ENCODE assay signal across 1 cellular context in the genomic region with DNA sequence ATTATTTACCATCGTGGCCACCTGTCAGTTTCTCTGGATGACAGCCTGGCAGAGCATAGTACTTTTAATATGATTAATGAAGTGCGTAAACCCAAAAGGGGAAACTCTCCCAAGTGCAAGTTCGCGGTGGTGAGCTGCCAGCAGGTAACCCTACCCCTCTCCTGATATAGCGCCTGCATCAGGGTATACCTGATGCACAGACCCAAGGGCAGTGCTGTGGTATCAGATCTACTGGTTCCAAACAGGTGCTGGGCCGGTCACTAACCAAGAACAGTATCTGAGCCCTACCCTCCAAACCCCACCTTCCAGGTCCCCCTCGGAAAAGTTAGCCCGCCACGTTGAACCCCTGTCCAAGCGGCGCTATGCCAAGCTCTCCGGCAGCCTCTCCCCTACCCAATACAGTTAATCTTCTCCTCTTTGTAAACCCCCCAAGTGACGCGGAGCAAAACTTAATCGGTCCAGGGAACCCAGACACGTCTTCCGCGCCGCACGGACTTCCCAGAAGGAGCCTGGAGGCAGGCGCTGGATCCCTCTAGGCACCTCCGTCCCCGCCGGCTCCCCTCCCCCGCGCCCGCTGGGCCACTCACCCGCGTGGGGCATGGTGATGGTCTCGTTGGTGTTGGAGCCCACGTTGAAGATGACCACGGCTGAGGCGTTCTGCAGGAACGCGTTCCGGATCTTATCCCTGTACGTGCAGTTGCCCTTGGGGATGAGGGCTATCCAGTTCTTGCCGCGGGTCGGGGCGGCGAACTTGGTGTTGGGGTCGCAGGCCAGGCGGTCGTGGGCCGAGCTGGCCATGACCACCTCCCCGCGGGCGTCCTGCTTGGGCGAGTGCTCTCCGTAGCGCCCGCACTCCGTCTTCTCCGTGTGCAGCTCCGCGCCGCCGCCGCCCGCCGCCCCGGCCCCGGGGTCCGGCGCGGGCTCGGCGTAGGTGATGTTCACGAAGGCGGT.
TF ChIP-seq lines count a peak whose summit lies in the region.

No MANE protein-coding gene starts in this region.

TF ChIP-seq in GM23338, 12 proteins besides CTCF, POLR2A, EP300 and RAD21 (continued from another document):
- TF ChIP-seq, protein P1, sequence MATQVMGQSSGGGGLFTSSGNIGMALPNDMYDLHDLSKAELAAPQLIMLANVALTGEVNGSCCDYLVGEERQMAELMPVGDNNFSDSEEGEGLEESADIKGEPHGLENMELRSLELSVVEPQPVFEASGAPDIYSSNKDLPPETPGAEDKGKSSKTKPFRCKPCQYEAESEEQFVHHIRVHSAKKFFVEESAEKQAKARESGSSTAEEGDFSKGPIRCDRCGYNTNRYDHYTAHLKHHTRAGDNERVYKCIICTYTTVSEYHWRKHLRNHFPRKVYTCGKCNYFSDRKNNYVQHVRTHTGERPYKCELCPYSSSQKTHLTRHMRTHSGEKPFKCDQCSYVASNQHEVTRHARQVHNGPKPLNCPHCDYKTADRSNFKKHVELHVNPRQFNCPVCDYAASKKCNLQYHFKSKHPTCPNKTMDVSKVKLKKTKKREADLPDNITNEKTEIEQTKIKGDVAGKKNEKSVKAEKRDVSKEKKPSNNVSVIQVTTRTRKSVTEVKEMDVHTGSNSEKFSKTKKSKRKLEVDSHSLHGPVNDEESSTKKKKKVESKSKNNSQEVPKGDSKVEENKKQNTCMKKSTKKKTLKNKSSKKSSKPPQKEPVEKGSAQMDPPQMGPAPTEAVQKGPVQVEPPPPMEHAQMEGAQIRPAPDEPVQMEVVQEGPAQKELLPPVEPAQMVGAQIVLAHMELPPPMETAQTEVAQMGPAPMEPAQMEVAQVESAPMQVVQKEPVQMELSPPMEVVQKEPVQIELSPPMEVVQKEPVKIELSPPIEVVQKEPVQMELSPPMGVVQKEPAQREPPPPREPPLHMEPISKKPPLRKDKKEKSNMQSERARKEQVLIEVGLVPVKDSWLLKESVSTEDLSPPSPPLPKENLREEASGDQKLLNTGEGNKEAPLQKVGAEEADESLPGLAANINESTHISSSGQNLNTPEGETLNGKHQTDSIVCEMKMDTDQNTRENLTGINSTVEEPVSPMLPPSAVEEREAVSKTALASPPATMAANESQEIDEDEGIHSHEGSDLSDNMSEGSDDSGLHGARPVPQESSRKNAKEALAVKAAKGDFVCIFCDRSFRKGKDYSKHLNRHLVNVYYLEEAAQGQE (IDR thresholded peaks at IDR 0.05; ENCODE audit: unreplicated experiment): no peak
- TF ChIP-seq STAT1 (IDR thresholded peaks at IDR 0.05; ENCODE audit: unreplicated experiment): no peak
- TF ChIP-seq EZH2 (IDR thresholded peaks at IDR 0.05; ENCODE audit: low read depth, unreplicated experiment): no peak
- TF ChIP-seq, protein P2, sequence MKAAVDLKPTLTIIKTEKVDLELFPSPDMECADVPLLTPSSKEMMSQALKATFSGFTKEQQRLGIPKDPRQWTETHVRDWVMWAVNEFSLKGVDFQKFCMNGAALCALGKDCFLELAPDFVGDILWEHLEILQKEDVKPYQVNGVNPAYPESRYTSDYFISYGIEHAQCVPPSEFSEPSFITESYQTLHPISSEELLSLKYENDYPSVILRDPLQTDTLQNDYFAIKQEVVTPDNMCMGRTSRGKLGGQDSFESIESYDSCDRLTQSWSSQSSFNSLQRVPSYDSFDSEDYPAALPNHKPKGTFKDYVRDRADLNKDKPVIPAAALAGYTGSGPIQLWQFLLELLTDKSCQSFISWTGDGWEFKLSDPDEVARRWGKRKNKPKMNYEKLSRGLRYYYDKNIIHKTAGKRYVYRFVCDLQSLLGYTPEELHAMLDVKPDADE (IDR thresholded peaks at IDR 0.05): no peak
- TF ChIP-seq EZH2phosphoT487 (IDR thresholded peaks at IDR 0.05; ENCODE audit: unreplicated experiment): no peak
- no peak for TF ChIP-seq POLR2AphosphoS5 (IDR thresholded peaks at IDR 0.05; ENCODE audit: low read depth)
